ENCODE assay signal across 8 cellular contexts in genomic region chr4:185142911-185143595, GRCh38. TPM values are rescaled to one million over a fixed set of nuclear protein-coding genes. Genes with fewer than 3 reads are reported as not detected.
DNase-seq lines count a peak whose midpoint lies in the region; ATAC-seq and TF ChIP-seq lines count a peak whose summit lies in the region.

TSS of gene SLC25A4 (plus strand) at chr4:185143266. CDS start at chr4:185143373, 107 bp downstream.

- H3K27me3 ChIP-seq in right cardiac atrium (ENCODE audit: control insufficient read depth, insufficient read depth) (no peaks in the 10 kb centered on the region), aorta (ENCODE audit: control insufficient read depth in 1 of 2, insufficient read depth in 2 of 2, low read length in 1 of 2) (no peaks in the 10 kb centered on the region)

- under 1% methylated on average over 87 of the region's 87 CpGs for WGBS in right cardiac atrium
- 0% methylated on average over 79 to 87 of the region's 87 CpGs for WGBS in aorta, 2 donors

- no peak for TF ChIP-seq POLR2A in NB4 (IDR thresholded peaks at IDR 0.05; ENCODE audit: extremely low read depth, insufficient read length)

- H3K9me3 ChIP-seq in right cardiac atrium (ENCODE audit: control insufficient read depth, low read length) (no peaks in the 10 kb centered on the region), aorta (ENCODE audit: control insufficient read depth, low read length) (no peaks in the 10 kb centered on the region)

- H3K4me1 ChIP-seq in right cardiac atrium (ENCODE audit: control insufficient read depth, insufficient read depth, low read length) (peaks cover 3% of the 10 kb centered on the region), aorta (ENCODE audit: control insufficient read depth in 1 of 2, insufficient read depth in 2 of 2, low read length in 2 of 2) (peaks cover 3 to 5% of the 10 kb centered on the region in 2 donors)

- no peaks in the 10 kb centered on the region for H3K36me3 ChIP-seq in aorta (ENCODE audit: control insufficient read depth in 1 of 2, insufficient read depth in 2 of 2, low read length in 1 of 2)

- ATAC-seq in right cardiac atrium (peak; percentile 92 to 94), aorta (ENCODE audit: low FRiP score) (peak; percentile 96)

- CTCF ChIA-PET in HEK293T (lab: Yijun Ruan, JAX): interaction anchor here (0.8 to 2.1 kb wide), 2 partner anchors 9 to 103 kb away, joined by 3 to 17 read pairs; no protein-coding TSS in a partner anchor

- peak within 1 kb of the TSS; percentile 94 for H3K27ac ChIP-seq in angular gyrus (ENCODE audit: low read depth, low read length)
- H3K27ac ChIP-seq in right cardiac atrium (ENCODE audit: low read length): peak within 1 kb of the TSS; percentile 82
- peak within 1 kb of the TSS; percentile 71 to 96 for H3K27ac ChIP-seq in aorta (ENCODE audit: low read depth in 1 of 2, low read length in 2 of 2)

- POLR2A ChIA-PET in HEK293T (lab: Yijun Ruan, JAX): interaction anchor here (0.7 to 1.9 kb wide), 20 partner anchors 8 to 424 kb away, joined by 3 to 8 read pairs (median 5); partner anchors contain the start of genes CENPU, HELT and SNX25

- peak within 1 kb of the TSS; percentile 60 for H3K4me3 ChIP-seq in NB4 (ENCODE audit: low read depth, low read length)
- peak within 1 kb of the TSS; percentile 53 for H3K4me3 ChIP-seq in right cardiac atrium (ENCODE audit: low read length)
- peak within 1 kb of the TSS; percentile 72 to 93 for H3K4me3 ChIP-seq in aorta (ENCODE audit: low read length in 2 of 2)

- peak; percentile 51; the same call in 2 of the 3 replicates for TF ChIP-seq CTCF in GM12872 (IDR thresholded peaks at IDR 0.05; ENCODE audit: insufficient read depth, low read depth, low read length)
- TF ChIP-seq CTCF in NB4 (IDR thresholded peaks at IDR 0.05; ENCODE audit: low read depth, low read length): no peak

- DNase-seq in HEK293T (ENCODE audit: extremely low spot score) (peak; percentile 81), NB4 (ENCODE audit: low read depth) (peak; percentile 83), T-helper 2 cell (peak; percentile 49 to 89 (median 70)), right cardiac atrium (peak; percentile 89 to 97 (median 95)), renal cortical epithelial cell (ENCODE audit: low read depth) (peak; percentile 40), aorta (peak; percentile 91 to 96)

- intact Hi-C loops in right cardiac atrium (cut with DNase I) (no loop called here), aorta (cut with DNase I) (loop anchor here in 1 of 2 donors (2.0 kb wide), 1 partner anchor 40 kb away; no protein-coding TSS in a partner anchor)

TF ChIP-seq in HEK293T, 16 proteins besides CTCF, POLR2A, EP300 and RAD21:
- TF ChIP-seq SP1 (IDR thresholded peaks at IDR 0.05): peak; percentile 19; the same call in 1 of the 2 replicates
- no peak for TF ChIP-seq SUZ12 (IDR thresholded peaks at IDR 0.05)
- no peak for TF ChIP-seq FOXA1 (IDR thresholded peaks at IDR 0.05)
- TF ChIP-seq ELF4 (IDR thresholded peaks at IDR 0.05): 0 out of 2 replicates have a peak, but pooled peaks have one; percentile 30
- TF ChIP-seq HDGF (IDR thresholded peaks at IDR 0.05; ENCODE audit: borderline replicate concordance): no peak
- TF ChIP-seq L3MBTL2 (conservative IDR thresholded peaks at IDR 0.05): peak; percentile 82
- TF ChIP-seq LEF1 (IDR thresholded peaks at IDR 0.05; ENCODE audit: borderline replicate concordance): no peak; the same call in 1 of the 2 replicates

RNA-seq across cellular contexts. Expression of gene SLC25A4, which starts in this region (rescaled TPM):
- total RNA-seq in right cardiac atrium (1,000 to 10,000 TPM; 1,429 to 1,493 (median 1,458) TPM), renal cortical epithelial cell (25.7 and 30.9 TPM in 2 replicates), aorta (100 to 1,000 TPM in 1 of 2 donors, 10 to 100 TPM in 1; 72.6 to 119 TPM)
- polyA plus RNA-seq in right cardiac atrium (1,464 TPM), aorta (10 to 100 TPM; 89.2 to 95.4 TPM)

Comparison
In these comparisons a context has a peak if more than half of its experiments do, and no peak if none do; other contexts are left out.
1. Peak in every context shown above with its lines: DNase-seq, ATAC-seq, H3K4me3 ChIP-seq and H3K27ac ChIP-seq.
2. RNA of gene SLC25A4 (total RNA-seq): 1,429 to 1,493 TPM in right cardiac atrium; 72.6 to 119 TPM in aorta and 25.7 to 30.9 TPM in renal cortical epithelial cell; every median in the first group is over 10 times any median in the second.
3. RNA of gene SLC25A4 (polyA plus RNA-seq): 1,464 TPM in right cardiac atrium (single experiment); 89.2 to 95.4 TPM in aorta; every median in the first group is over 10 times any median in the second.
4. DNase-seq: peak in every context shown above with its lines; median percentile 95 in right cardiac atrium; 94 in aorta; 83 in NB4; 81 in HEK293T; 70 in T-helper 2 cell; 40 in renal cortical epithelial cell.